In genomic region chr7:157269341-157270059, GRCh38 we compare ENCODE assay signal across 32 cellular contexts.
A peak's percentile ranks its signal among the peaks of the same experiment; 100 is the strongest.
DNase-seq lines count a peak whose midpoint lies in the region; ATAC-seq and TF ChIP-seq lines count a peak whose summit lies in the region.
"Had no signal": no experiment of that assay in that cellular context is flagged by ENCODE, and none has a peak within 500 bp of the region (broad histone marks: within the 10 kb centered on the region; RNA-seq: fewer than 3 reads in every experiment).

No MANE protein-coding gene starts in this region.

- intact Hi-C loops in CD8-positive, alpha-beta T cell (cut with DNase I, micrococcal nuclease), result loop anchor here in 1 of 2 experiments (5.0 kb wide), 1 partner anchor 1472 kb away; no protein-coding TSS in a partner anchor
- intact Hi-C loops in activated CD4-positive, alpha-beta memory T cell treated with anti-CD3 and anti-CD28 coated beads for 36 hours (cut with micrococcal nuclease), result loop anchor here (10.0 kb wide), 1 partner anchor 315 kb away; no protein-coding TSS in a partner anchor

- peak overlapping the region; percentile 18 for H3K27ac ChIP-seq in C4-2B
- no peak overlapping the region for H3K27ac ChIP-seq in CD8-positive, alpha-beta T cell (ENCODE audit: low read depth, low read length)
- H3K27ac ChIP-seq: BLaER1 treated with 17β-estradiol and CSF1 and Interleukin-3, amounts not matched to agents 10 nM and 100 nM; breast epithelium; esophagus squamous epithelium; KMS-11; left lung; ovary; right atrium auricular region had no signal

- CTCF ChIA-PET in CD8-positive, alpha-beta T cell (lab: Charles Lee), result interaction anchor here (0.6 to 1.2 kb wide), 2 partner anchors 69 to 104 kb away, joined by 3 read pairs; no protein-coding TSS in a partner anchor
- CTCF ChIA-PET in activated CD4-positive, alpha-beta memory T cell treated with anti-CD3 and anti-CD28 coated beads for 36 hours (lab: Charles Lee), result interaction anchor here (3.0 kb wide), 1 partner anchor 19 kb away, joined by 9 read pairs; no protein-coding TSS in a partner anchor

- peaks cover 5% of the 10 kb centered on the region for H3K4me1 ChIP-seq in CD8-positive, alpha-beta T cell (ENCODE audit: insufficient read depth, low read length)

- no peak overlapping the region for H3K4me3 Mint-ChIP-seq in CD8-positive, alpha-beta T cell
- no peak overlapping the region for H3K4me3 Mint-ChIP-seq in activated CD4-positive, alpha-beta memory T cell treated with anti-CD3 and anti-CD28 coated beads for 36 hours
- no peak overlapping the region for H3K4me3 Mint-ChIP-seq in memory B cell
- H3K4me3 Mint-ChIP-seq: activated CD4-positive, alpha-beta T cell treated with anti-CD3 and anti-CD28 coated beads, Interleukin-2, amount 10 ng/mL, durations not matched to agents 7 days and 5 days; natural killer cell treated with Interleukin-12 subunit alpha and Interleukin-12 subunit beta and Interleukin-15 and Interleukin-18, amount 100 ng/mL, for 72 hours; stimulated activated naive CD8-positive, alpha-beta T cell treated with anti-CD3 and anti-CD28 coated beads, Interleukin-15, amount 100 ng/mL, for 72 hours had no signal

- TF ChIP-seq CTCF in C4-2B (conservative IDR thresholded peaks at IDR 0.05), result no peak
- no peak for TF ChIP-seq CTCF in CD8-positive, alpha-beta T cell (IDR thresholded peaks at IDR 0.05)

- no peaks in the 10 kb centered on the region for H3K9me3 Mint-ChIP-seq in CD8-positive, alpha-beta T cell
- H3K9me3 Mint-ChIP-seq in activated CD4-positive, alpha-beta memory T cell treated with anti-CD3 and anti-CD28 coated beads for 36 hours, result no peaks in the 10 kb centered on the region
- no peaks in the 10 kb centered on the region for H3K9me3 Mint-ChIP-seq in memory B cell
- H3K9me3 Mint-ChIP-seq: activated CD4-positive, alpha-beta T cell treated with anti-CD3 and anti-CD28 coated beads, Interleukin-2, amount 10 ng/mL, durations not matched to agents 7 days and 5 days; natural killer cell treated with Interleukin-12 subunit alpha and Interleukin-12 subunit beta and Interleukin-15 and Interleukin-18, amount 100 ng/mL, for 72 hours; stimulated activated naive CD8-positive, alpha-beta T cell treated with anti-CD3 and anti-CD28 coated beads, Interleukin-15, amount 100 ng/mL, for 72 hours had no signal

- POLR2A ChIA-PET in CD8-positive, alpha-beta T cell (lab: Charles Lee), result interaction anchor here (1.4 kb wide), 1 partner anchor 67 kb away, joined by 3 read pairs; the partner anchor contains the start of gene DNAJB6
- POLR2A ChIA-PET in activated CD4-positive, alpha-beta memory T cell treated with anti-CD3 and anti-CD28 coated beads for 36 hours (lab: Charles Lee), result no interaction called here

- H3K4me1 Mint-ChIP-seq in CD8-positive, alpha-beta T cell (ENCODE audit: low read depth), result peaks cover 5% of the 10 kb centered on the region
- H3K4me1 Mint-ChIP-seq in activated CD4-positive, alpha-beta memory T cell treated with anti-CD3 and anti-CD28 coated beads for 36 hours (ENCODE audit: low read depth), result peaks cover 9% of the 10 kb centered on the region
- peaks cover 5% of the 10 kb centered on the region for H3K4me1 Mint-ChIP-seq in memory B cell

- peak overlapping the region; percentile 73 for H3K27ac Mint-ChIP-seq in CD8-positive, alpha-beta T cell
- peak overlapping the region; percentile 40 for H3K27ac Mint-ChIP-seq in activated CD4-positive, alpha-beta memory T cell treated with anti-CD3 and anti-CD28 coated beads for 36 hours
- peak overlapping the region; percentile 15 for H3K27ac Mint-ChIP-seq in memory B cell
- H3K27ac Mint-ChIP-seq: activated CD4-positive, alpha-beta T cell treated with anti-CD3 and anti-CD28 coated beads, Interleukin-2, amount 10 ng/mL, durations not matched to agents 7 days and 5 days had no signal

- no peak overlapping the region for H3K4me3 ChIP-seq in CD8-positive, alpha-beta T cell (ENCODE audit: low read depth, low read length)
- H3K4me3 ChIP-seq: BLaER1 treated with 17β-estradiol and CSF1 and Interleukin-3, amounts not matched to agents 10 nM and 100 nM; breast epithelium; esophagus squamous epithelium; gastrocnemius medialis; left lung; ovary; right atrium auricular region; tibial artery had no signal

- H3K27me3 Mint-ChIP-seq in CD8-positive, alpha-beta T cell (ENCODE audit: low read depth), result no peaks in the 10 kb centered on the region
- H3K27me3 Mint-ChIP-seq in activated CD4-positive, alpha-beta memory T cell treated with anti-CD3 and anti-CD28 coated beads for 36 hours, result no peaks in the 10 kb centered on the region
- no peaks in the 10 kb centered on the region for H3K27me3 Mint-ChIP-seq in memory B cell
- H3K27me3 Mint-ChIP-seq: activated CD4-positive, alpha-beta T cell treated with anti-CD3 and anti-CD28 coated beads, Interleukin-2, amount 10 ng/mL, durations not matched to agents 7 days and 5 days; natural killer cell treated with Interleukin-12 subunit alpha and Interleukin-12 subunit beta and Interleukin-15 and Interleukin-18, amount 100 ng/mL, for 72 hours; stimulated activated naive CD8-positive, alpha-beta T cell treated with anti-CD3 and anti-CD28 coated beads, Interleukin-15, amount 100 ng/mL, for 72 hours had no signal

- no peaks in the 10 kb centered on the region for H3K9me3 ChIP-seq in CD8-positive, alpha-beta T cell (ENCODE audit: low read length)
- H3K9me3 ChIP-seq: BLaER1 treated with 17β-estradiol and CSF1 and Interleukin-3, amounts not matched to agents 10 nM and 100 nM; breast epithelium; esophagus squamous epithelium; gastrocnemius medialis; left lung; ovary; right atrium auricular region; tibial artery had no signal

- DNase-seq in CD8-positive, alpha-beta T cell, result no peak
- no peak for DNase-seq in activated CD4-positive, alpha-beta memory T cell treated with anti-CD3 and anti-CD28 coated beads for 36 hours
- no peak for DNase-seq in memory B cell (ENCODE audit: low spot score in 2 of 2)
- no peak for DNase-seq in HK-2 (ENCODE audit: unreplicated experiment)
- no peak for DNase-seq in NCI-H1105 treated with DMSO at 0.1 percent for 48 hours (lab: John Stamatoyannopoulos, UW)
- no peak for DNase-seq in NCI-H187 treated with DMSO at 0.1 percent for 48 hours (lab: John Stamatoyannopoulos, UW)
- DNase-seq: activated CD4-positive, alpha-beta T cell treated with anti-CD3 and anti-CD28 coated beads, Interleukin-2, amount 10 ng/mL, durations not matched to agents 7 days and 5 days; activated CD8-positive, alpha-beta memory T cell treated with anti-CD3 and anti-CD28 coated beads, Interleukin-2, amount 50 U/mL, for 4 hours; activated gamma-delta T cell treated with Interleukin-2 at 50 U/mL for 16 hours; amniotic stem cell; cortex of kidney; DMS 273 treated with DMSO at 0.1 percent for 48 hours; esophagus squamous epithelium; gastrocnemius medialis; hypothalamus; MV-4-11; NCI-H1694; NCI-H524 treated with DMSO at 0.1 percent for 48 hours; SIG-M5; stimulated activated CD4-positive, alpha-beta T cell treated with anti-CD3 and anti-CD28 coated beads, Interleukin-4, amount 100 ng/mL, for 24 hours; stimulated activated naive CD8-positive, alpha-beta T cell treated with anti-CD3 and anti-CD28 coated beads, Interleukin-15, amount 100 ng/mL, for 72 hours had no signal

- H3K36me3 ChIP-seq in CD8-positive, alpha-beta T cell (ENCODE audit: insufficient read depth, low read length), result peaks cover 14% of the 10 kb centered on the region
- H3K36me3 ChIP-seq: ovary had no signal

- H3K36me3 Mint-ChIP-seq in CD8-positive, alpha-beta T cell, result peaks cover 57% of the 10 kb centered on the region
- H3K36me3 Mint-ChIP-seq in activated CD4-positive, alpha-beta memory T cell treated with anti-CD3 and anti-CD28 coated beads for 36 hours, result peaks cover 25% of the 10 kb centered on the region
- peaks cover 11% of the 10 kb centered on the region for H3K36me3 Mint-ChIP-seq in memory B cell

- no peak for ATAC-seq in CD8-positive, alpha-beta T cell
- ATAC-seq in memory B cell (ENCODE audit: low read depth), result no peak
- no peak for ATAC-seq in HG02938 (IDR thresholded peaks at IDR 0.05; ENCODE audit: unreplicated experiment)
- ATAC-seq: gastrocnemius medialis; left lung; natural killer cell treated with Interleukin-12 subunit alpha and Interleukin-12 subunit beta and Interleukin-15 and Interleukin-18, amount 100 ng/mL, for 72 hours; Panc1; stimulated activated naive CD8-positive, alpha-beta T cell treated with anti-CD3 and anti-CD28 coated beads, Interleukin-15, amount 100 ng/mL, for 72 hours had no signal

- H3K27me3 ChIP-seq in CD8-positive, alpha-beta T cell (ENCODE audit: insufficient read depth, low read length), result no peaks in the 10 kb centered on the region
- H3K27me3 ChIP-seq: BLaER1 treated with 17β-estradiol and CSF1 and Interleukin-3, amounts not matched to agents 10 nM and 100 nM; breast epithelium; esophagus squamous epithelium; gastrocnemius medialis; left lung; ovary; right atrium auricular region; tibial artery had no signal

Comparison
In these comparisons a context has a peak if more than half of its experiments do, and no peak if none do; other contexts are left out.
1. H3K27ac Mint-ChIP-seq: peak in every context shown above with its lines; median percentile 73 in CD8-positive, alpha-beta T cell; 40 in activated CD4-positive, alpha-beta memory T cell treated with anti-CD3 and anti-CD28 coated beads for 36 hours; 15 in memory B cell.